Comparison of ENCODE assay signal across 7 cellular contexts in genomic region chr14:105713160-105713559, GRCh38.
DNase-seq lines count a peak whose midpoint lies in the region; ATAC-seq, FAIRE-seq and TF ChIP-seq lines count a peak whose summit lies in the region.
"Not testable (repeated sequence)": the region's sequence is repeated elsewhere in the genome, so short reads cannot be mapped to it uniquely, and the experiment has no call there.

No MANE protein-coding gene starts in this region.

- intact Hi-C loops in activated T-helper 2 cell treated with anti-CD3 and anti-CD28 coated beads, Interferon-gamma antibody, Interleukin-2, Interleukin-4, amounts not matched to agents 10 μg/mL and 5 μg/mL and 100 μg/mL, durations not matched to agents 14 hours and 24 hours and 36 hours (cut with micrococcal nuclease); kidney (cut with DNase I): not testable (repeated sequence)

- H3K27ac ChIP-seq in RWPE2 (ENCODE audit: poor library complexity, severe bottlenecking); endodermal cell (ENCODE audit: low read depth, low read length); kidney (ENCODE audit: low read depth in 2 of 2, low read length in 2 of 2); upper lobe of left lung: not testable (repeated sequence)

- not testable (repeated sequence) for H3K27me3 ChIP-seq in RWPE2 (ENCODE audit: insufficient read depth, poor library complexity, severe bottlenecking); endodermal cell (ENCODE audit: control insufficient read depth, insufficient read depth, low read length, poor library complexity, severe bottlenecking); upper lobe of left lung

- not testable (repeated sequence) for H3K9me3 Mint-ChIP-seq in activated T-helper 2 cell treated with anti-CD3 and anti-CD28 coated beads, Interferon-gamma antibody, Interleukin-2, Interleukin-4, amounts not matched to agents 10 μg/mL and 5 μg/mL and 100 μg/mL, durations not matched to agents 14 hours and 24 hours and 36 hours; osteocyte (ENCODE audit: unreplicated experiment); stimulated activated memory B cell treated with anti-CD40 and anti-IgM and Interleukin-4, amounts not matched to agents 10 μg/mL and 1 μg/mL and 100 μg/mL, for 72 hours
- H3K9me3 Mint-ChIP-seq in endodermal cell = peaks cover 33% of the 10 kb centered on the region

- not testable (repeated sequence) for ATAC-seq in RWPE2 (ENCODE audit: low read depth); stimulated activated memory B cell treated with anti-CD40 and anti-IgM and Interleukin-4, amounts not matched to agents 10 μg/mL and 1 μg/mL and 100 μg/mL, for 72 hours
- peak; percentile 19 to 25 for ATAC-seq in upper lobe of left lung (ENCODE audit: low FRiP score in 2 of 2)

- H3K4me3 ChIP-seq in RWPE2 (ENCODE audit: severe bottlenecking); endodermal cell (ENCODE audit: low read length); kidney (ENCODE audit: low read length in 2 of 2); upper lobe of left lung: not testable (repeated sequence)

- H3K4me3 Mint-ChIP-seq in activated T-helper 2 cell treated with anti-CD3 and anti-CD28 coated beads, Interferon-gamma antibody, Interleukin-2, Interleukin-4, amounts not matched to agents 10 μg/mL and 5 μg/mL and 100 μg/mL, durations not matched to agents 14 hours and 24 hours and 36 hours (ENCODE audit: low read depth); endodermal cell; osteocyte (ENCODE audit: unreplicated experiment): not testable (repeated sequence)
- peak overlapping the region; percentile 79 for H3K4me3 Mint-ChIP-seq in stimulated activated memory B cell treated with anti-CD40 and anti-IgM and Interleukin-4, amounts not matched to agents 10 μg/mL and 1 μg/mL and 100 μg/mL, for 72 hours

- not testable (repeated sequence) for FAIRE-seq in kidney (lab: Jason Lieb, UNC)

- not testable (repeated sequence) for H3K9me3 ChIP-seq in RWPE2 (ENCODE audit: severe bottlenecking); endodermal cell (ENCODE audit: control insufficient read depth, low read length); kidney (ENCODE audit: control insufficient read depth in 1 of 2, low read length in 2 of 2); upper lobe of left lung

- H3K36me3 ChIP-seq in RWPE2 (ENCODE audit: low read depth); endodermal cell (ENCODE audit: control insufficient read depth, insufficient read depth, low read length); kidney (ENCODE audit: control insufficient read depth in 1 of 2, insufficient read depth in 2 of 2, low read length in 2 of 2); upper lobe of left lung: not testable (repeated sequence)

- not testable (repeated sequence) for TF ChIP-seq EP300 in upper lobe of left lung (IDR thresholded peaks at IDR 0.05)

- TF ChIP-seq POLR2A in upper lobe of left lung (IDR thresholded peaks at IDR 0.05) = not testable (repeated sequence)

- not testable (repeated sequence) for H3K27me3 Mint-ChIP-seq in activated T-helper 2 cell treated with anti-CD3 and anti-CD28 coated beads, Interferon-gamma antibody, Interleukin-2, Interleukin-4, amounts not matched to agents 10 μg/mL and 5 μg/mL and 100 μg/mL, durations not matched to agents 14 hours and 24 hours and 36 hours (ENCODE audit: low read depth); endodermal cell (ENCODE audit: insufficient read depth); osteocyte (ENCODE audit: unreplicated experiment); stimulated activated memory B cell treated with anti-CD40 and anti-IgM and Interleukin-4, amounts not matched to agents 10 μg/mL and 1 μg/mL and 100 μg/mL, for 72 hours

- peak; percentile 63 for DNase-seq in RWPE2 (ENCODE audit: low spot score)
- DNase-seq in activated T-helper 2 cell treated with anti-CD3 and anti-CD28 coated beads, Interferon-gamma antibody, Interleukin-2, Interleukin-4, amounts not matched to agents 10 μg/mL and 5 μg/mL and 100 μg/mL, durations not matched to agents 14 hours and 24 hours and 36 hours (ENCODE audit: low spot score) = peak; percentile 8
- peak; percentile 3 for DNase-seq in endodermal cell
- DNase-seq in kidney = peak; percentile 49
- peak; percentile 81 for DNase-seq in osteocyte (ENCODE audit: extremely low spot score, unreplicated experiment)
- peak in 1 of 2 donors; percentile 68 for DNase-seq in upper lobe of left lung

- TF ChIP-seq CTCF in RWPE2 (IDR thresholded peaks at IDR 0.05; ENCODE audit: poor library complexity, severe bottlenecking); endodermal cell (conservative IDR thresholded peaks at IDR 0.05); kidney (IDR thresholded peaks at IDR 0.05; ENCODE audit: borderline replicate concordance, extremely low read depth, insufficient read depth); osteocyte (IDR thresholded peaks at IDR 0.05); upper lobe of left lung (IDR thresholded peaks at IDR 0.05): not testable (repeated sequence)

- H3K36me3 Mint-ChIP-seq in activated T-helper 2 cell treated with anti-CD3 and anti-CD28 coated beads, Interferon-gamma antibody, Interleukin-2, Interleukin-4, amounts not matched to agents 10 μg/mL and 5 μg/mL and 100 μg/mL, durations not matched to agents 14 hours and 24 hours and 36 hours (ENCODE audit: low read depth); endodermal cell (ENCODE audit: low read depth); osteocyte (ENCODE audit: unreplicated experiment); stimulated activated memory B cell treated with anti-CD40 and anti-IgM and Interleukin-4, amounts not matched to agents 10 μg/mL and 1 μg/mL and 100 μg/mL, for 72 hours: not testable (repeated sequence)

- H3K4me1 Mint-ChIP-seq in activated T-helper 2 cell treated with anti-CD3 and anti-CD28 coated beads, Interferon-gamma antibody, Interleukin-2, Interleukin-4, amounts not matched to agents 10 μg/mL and 5 μg/mL and 100 μg/mL, durations not matched to agents 14 hours and 24 hours and 36 hours (ENCODE audit: low read depth); endodermal cell; osteocyte (ENCODE audit: unreplicated experiment); stimulated activated memory B cell treated with anti-CD40 and anti-IgM and Interleukin-4, amounts not matched to agents 10 μg/mL and 1 μg/mL and 100 μg/mL, for 72 hours: not testable (repeated sequence)

- not testable (repeated sequence) for H3K27ac Mint-ChIP-seq in activated T-helper 2 cell treated with anti-CD3 and anti-CD28 coated beads, Interferon-gamma antibody, Interleukin-2, Interleukin-4, amounts not matched to agents 10 μg/mL and 5 μg/mL and 100 μg/mL, durations not matched to agents 14 hours and 24 hours and 36 hours; endodermal cell; osteocyte (ENCODE audit: unreplicated experiment)
- H3K27ac Mint-ChIP-seq in stimulated activated memory B cell treated with anti-CD40 and anti-IgM and Interleukin-4, amounts not matched to agents 10 μg/mL and 1 μg/mL and 100 μg/mL, for 72 hours = peak overlapping the region; percentile 86

- H3K9ac ChIP-seq in endodermal cell (ENCODE audit: extremely low read depth, low read length, poor library complexity, severe bottlenecking); kidney (ENCODE audit: low read length in 2 of 2): not testable (repeated sequence)

- not testable (repeated sequence) for H3K4me1 ChIP-seq in RWPE2 (ENCODE audit: insufficient read depth, poor library complexity, severe bottlenecking); endodermal cell (ENCODE audit: control insufficient read depth, insufficient read depth, low read length); kidney (ENCODE audit: control insufficient read depth in 1 of 2, insufficient read depth in 1 of 2, low read depth in 1 of 2, low read length in 2 of 2); upper lobe of left lung

- WGBS in endodermal cell (ENCODE audit: insufficient coverage in 1 of 2, insufficient read length in 1 of 2), 2 experiments = 77% methylated on average over 17 of the region's 17 CpGs; no CpG with 5 or more reads in 1 of the 2 experiments
- WGBS in upper lobe of left lung, 2 donors = 82 to 98% methylated on average over 5 to 17 of the region's 17 CpGs
